1 cellular context compared by ENCODE assay signal in genomic region chr1:12172959-12173358, GRCh38.
TF ChIP-seq lines count a peak whose summit lies in the region.

No MANE protein-coding gene starts in this region.

TF ChIP-seq in H1, 55 proteins besides CTCF, POLR2A, EP300 and RAD21:
- peak; percentile 70 for TF ChIP-seq KDM1A (IDR thresholded peaks at IDR 0.05; ENCODE audit: borderline replicate concordance, low read length)
- no peak for TF ChIP-seq KDM4A (IDR thresholded peaks at IDR 0.05; ENCODE audit: low read depth, low read length, severe bottlenecking)
- no peak for TF ChIP-seq EGR1 (IDR thresholded peaks at IDR 0.05; ENCODE audit: borderline replicate concordance, low read depth, low read length)
